Comparison of ENCODE assay signal across 26 cellular contexts in the genomic region with DNA sequence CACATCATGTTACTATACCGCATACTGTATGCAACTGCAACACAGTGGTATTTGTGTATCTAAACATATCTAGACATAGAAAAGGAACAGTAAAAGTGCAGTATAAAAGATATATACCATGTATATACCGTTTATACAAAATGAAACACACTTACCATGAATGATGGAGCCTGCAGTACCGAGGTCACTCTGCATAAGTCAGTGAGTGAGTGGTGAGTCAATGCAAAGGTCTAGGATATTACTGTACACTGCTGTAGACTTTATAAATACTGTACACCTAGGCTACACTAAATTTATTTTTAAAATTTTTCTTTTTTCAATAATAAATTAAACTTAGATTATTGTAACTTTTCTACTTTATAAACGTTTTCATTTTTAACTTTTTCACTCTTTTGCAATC.
"Had no signal": no experiment of that assay in that cellular context is flagged by ENCODE, and none has a peak within 500 bp of the region (broad histone marks: within the 10 kb centered on the region; RNA-seq: fewer than 3 reads in every experiment).

No MANE protein-coding gene starts in this region.

- H3K4me1 ChIP-seq: gastroesophageal sphincter, heart left ventricle, left lung, parathyroid adenoma, right lobe of liver, upper lobe of right lung, vagina had no signal

- FAIRE-seq: small intestine had no signal

- H3K9ac ChIP-seq: neural progenitor cell, parathyroid adenoma had no signal

- H3K27ac ChIP-seq: dorsolateral prefrontal cortex, epithelial cell of prostate, gastroesophageal sphincter, heart left ventricle, hepatocyte, left lung, neural progenitor cell, parathyroid adenoma, right lobe of liver, suprapubic skin, transverse colon, upper lobe of right lung, vagina had no signal

- H3K4me2 ChIP-seq: hepatocyte, neural progenitor cell had no signal

- H3K9me3 ChIP-seq: gastroesophageal sphincter, heart left ventricle, left lung, mucosa of descending colon, right lobe of liver, suprapubic skin, transverse colon, upper lobe of right lung, vagina had no signal

- H3K36me3 ChIP-seq: left lung, neural progenitor cell, right lobe of liver, upper lobe of right lung, vagina had no signal

- H3K27me3 ChIP-seq: dorsolateral prefrontal cortex, gastroesophageal sphincter, heart left ventricle, hepatocyte, left lung, neural progenitor cell, right lobe of liver, suprapubic skin, transverse colon, upper lobe of right lung, vagina had no signal

- DNase-seq: cortex of kidney; dorsolateral prefrontal cortex; effector CD4-positive, alpha-beta T cell; foreskin fibroblast; heart left ventricle; kidney; left cardiac atrium; left lung; mesenchymal stem cell; mucosa of descending colon; naive B cell; right lobe of liver; small intestine; stimulated activated CD4-positive, alpha-beta T cell treated with anti-CD3 and anti-CD28 coated beads, Interleukin-15, amount 100 ng/mL, for 24 hours; stimulated activated CD4-positive, alpha-beta T cell treated with anti-CD3 and anti-CD28 coated beads, Interleukin-2, amount 100 ng/mL, for 48 hours; stimulated activated naive B cell treated with anti-CD40 and anti-IgM and Interleukin-4, amounts not matched to agents 10 μg/mL and 1 μg/mL and 100 μg/mL, for 72 hours; transverse colon; upper lobe of right lung had no signal

- H2AFZ ChIP-seq: hepatocyte, neural progenitor cell, parathyroid adenoma had no signal

- ATAC-seq: esophagus mucosa; gastroesophageal sphincter; heart left ventricle; left cardiac atrium; left lung; mucosa of descending colon; right lobe of liver; stimulated activated naive B cell treated with anti-CD40 and anti-IgM and Interleukin-4, amounts not matched to agents 10 μg/mL and 1 μg/mL and 100 μg/mL, for 72 hours; upper lobe of right lung had no signal

- H3K4me3 ChIP-seq: dorsolateral prefrontal cortex, gastroesophageal sphincter, heart left ventricle, hepatocyte, left lung, mucosa of descending colon, neural progenitor cell, right lobe of liver, suprapubic skin, transverse colon, upper lobe of right lung, vagina had no signal
